Comparison of ENCODE assay signal across 10 cellular contexts in genomic region chr2:240622631-240623235, GRCh38. TPM values are rescaled to one million over a fixed set of nuclear protein-coding genes. Genes with fewer than 3 reads are reported as not detected.
DNase-seq lines count a peak whose midpoint lies in the region; ATAC-seq and TF ChIP-seq lines count a peak whose summit lies in the region.
"Had no signal": no experiment of that assay in that cellular context is flagged by ENCODE, and none has a peak within 500 bp of the region (broad histone marks: within the 10 kb centered on the region; RNA-seq: fewer than 3 reads in every experiment).

No MANE protein-coding gene starts in this region.

- DNase-seq in DMS79 (lab: John Stamatoyannopoulos, UW) (peak; percentile 33), T-helper 17 cell (peak in 1 of 3 donors; percentile 8), ascending aorta (ENCODE audit: low spot score in 2 of 2) (peak; percentile 7 to 62), posterior vena cava (ENCODE audit: low spot score) (peak; percentile 82), NCI-H1694 treated with DMSO at 0.1 percent for 48 hours (lab: John Stamatoyannopoulos, UW) (no peak)

- no peak for TF ChIP-seq CTCF in ascending aorta (IDR thresholded peaks at IDR 0.05)

- H3K36me3 ChIP-seq in ascending aorta, result no peaks in the 10 kb centered on the region

- H3K4me1 Mint-ChIP-seq in T-helper 17 cell, result peaks cover 21% of the 10 kb centered on the region

- H3K4me3 Mint-ChIP-seq in T-helper 17 cell, result peak overlapping the region; percentile 82

- intact Hi-C loops in ascending aorta (cut with DNase I), result no loop called here
- intact Hi-C loops in posterior vena cava (cut with DNase I), result no loop called here

- no peaks in the 10 kb centered on the region for H3K4me1 ChIP-seq in ascending aorta

- H3K36me3 Mint-ChIP-seq in T-helper 17 cell (ENCODE audit: low read depth), result no peaks in the 10 kb centered on the region

- peak overlapping the region; percentile 88 for H3K27ac Mint-ChIP-seq in T-helper 17 cell

- H3K27ac ChIP-seq in ascending aorta, result no peak overlapping the region

- H3K27me3 Mint-ChIP-seq in T-helper 17 cell, result no peaks in the 10 kb centered on the region

- no peak overlapping the region for H3K4me3 ChIP-seq in ascending aorta

- ATAC-seq in T-helper 17 cell (peak; percentile 14), GM21390 (IDR thresholded peaks at IDR 0.05; ENCODE audit: unreplicated experiment) (no peak), HG03469 (IDR thresholded peaks at IDR 0.05; ENCODE audit: unreplicated experiment) (no peak), GM18909 (IDR thresholded peaks at IDR 0.05; ENCODE audit: poor library complexity, unreplicated experiment) (no peak)

- no peaks in the 10 kb centered on the region for H3K27me3 ChIP-seq in ascending aorta

- H3K9me3 ChIP-seq in T-helper 17 cell (ENCODE audit: control insufficient read depth, low read length, poor library complexity, severe bottlenecking), result no peaks in the 10 kb centered on the region
- no peaks in the 10 kb centered on the region for H3K9me3 ChIP-seq in ascending aorta

RNA-seq across cellular contexts. Expression of gene GPR35, which starts 2.5 kb away (rescaled TPM):
- 10 to 100 TPM in 1 of 2 donors, 1 to 10 TPM in 1; 5.4 to 14.4 TPM for total RNA-seq in T-helper 17 cell
- total RNA-seq in ascending aorta, result not detected
- 1 to 10 TPM; 1.2 to 1.8 TPM for total RNA-seq in posterior vena cava
- total RNA-seq: epithelial cell of proximal tubule had no signal

RNA-seq across cellular contexts. Expression of gene CAPN10, which starts 36.2 kb away (rescaled TPM):
- total RNA-seq in T-helper 17 cell (10 to 100 TPM; 64.2 to 82.9 TPM), ascending aorta (27.8 TPM), posterior vena cava (10 to 100 TPM; 18.6 to 22.6 TPM)

RNA-seq across cellular contexts. Expression of gene RNPEPL1, which starts 54.4 kb away (rescaled TPM):
- total RNA-seq in T-helper 17 cell (100 to 1,000 TPM; 111 to 130 TPM), ascending aorta (196 TPM), posterior vena cava (10 to 100 TPM; 47.1 to 49.3 TPM)

RNA-seq across cellular contexts. Expression of gene AQP12B, which starts 60.0 kb away (rescaled TPM):
- total RNA-seq in T-helper 17 cell, result not detected
- total RNA-seq in ascending aorta, result not detected
- under 1 TPM in 1 of 2 donors, not detected in 1; 0.19 TPM for total RNA-seq in posterior vena cava
- total RNA-seq: epithelial cell of proximal tubule, LHCN-M2 had no signal
